In the genomic region with DNA sequence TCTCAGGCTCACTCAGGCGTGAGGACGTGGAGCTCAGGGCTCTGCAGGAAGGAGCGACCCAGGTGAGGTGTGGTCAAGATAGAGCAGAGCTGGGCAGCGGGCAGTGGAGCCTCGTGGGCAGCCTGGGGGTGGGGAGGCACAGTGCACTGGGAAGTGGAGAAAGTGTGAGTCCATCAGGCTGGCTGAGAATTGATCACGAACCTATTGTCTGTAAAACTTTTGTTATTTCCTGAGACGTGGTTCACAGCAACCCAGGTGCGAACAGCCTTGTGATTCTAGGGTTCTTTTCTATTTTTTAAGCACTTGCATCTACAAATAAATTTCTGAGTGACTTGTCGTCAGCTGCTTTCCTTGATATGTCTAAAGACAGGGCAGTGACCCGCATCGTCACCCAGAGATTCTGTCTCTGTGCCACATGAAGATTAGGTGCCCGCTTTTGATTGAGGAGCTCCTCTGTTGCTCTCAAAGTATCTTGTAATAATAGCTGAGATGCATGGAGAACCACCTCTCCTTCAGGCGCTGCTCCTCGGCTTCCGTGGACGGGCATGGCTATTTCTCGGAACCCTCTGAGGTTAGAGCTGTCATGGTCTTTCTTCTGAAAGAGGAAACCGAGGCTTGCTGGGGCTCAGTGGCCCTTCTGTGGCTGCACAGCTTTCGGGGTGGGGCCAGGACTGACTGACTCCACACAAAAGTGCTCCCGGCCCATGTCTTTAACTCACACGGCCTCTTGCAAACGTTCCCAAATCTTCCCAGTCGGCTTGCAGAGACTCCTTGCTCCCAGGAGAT, we compare ENCODE assay signal across 13 cellular contexts. TPM values are rescaled to one million over a fixed set of nuclear protein-coding genes. Genes with fewer than 3 reads are reported as not detected.
A peak's percentile ranks its signal among the peaks of the same experiment; 100 is the strongest.
DNase-seq lines count a peak whose midpoint lies in the region; ATAC-seq, FAIRE-seq and TF ChIP-seq lines count a peak whose summit lies in the region.
"Had no signal": no experiment of that assay in that cellular context is flagged by ENCODE, and none has a peak within 500 bp of the region (broad histone marks: within the 10 kb centered on the region; RNA-seq: fewer than 3 reads in every experiment).

No MANE protein-coding gene starts in this region.

- POLR2A ChIA-PET in activated CD4-positive, alpha-beta T cell treated with anti-CD3 and anti-CD28 coated beads, Interleukin-2, amount 10 ng/mL, durations not matched to agents 7 days and 5 days (lab: Charles Lee): interaction anchor here (0.7 kb wide), 1 partner anchor 21 kb away, joined by 3 read pairs; no protein-coding TSS in a partner anchor

- H3K27me3 ChIP-seq in SU-DHL-6 (ENCODE audit: low read length): no peaks in the 10 kb centered on the region

- H4K20me1 ChIP-seq in SU-DHL-6 (ENCODE audit: low read depth, low read length): no peaks in the 10 kb centered on the region

- peak overlapping the region; percentile 17 for H3K4me2 ChIP-seq in SU-DHL-6 (ENCODE audit: low read depth, low read length, poor library complexity, severe bottlenecking)

- no peaks in the 10 kb centered on the region for H3K9me2 ChIP-seq in SU-DHL-6 (replicated peaks; ENCODE audit: insufficient read depth, low read length)

- intact Hi-C loops in activated CD4-positive, alpha-beta T cell treated with anti-CD3 and anti-CD28 coated beads, Interleukin-2, amount 10 ng/mL, durations not matched to agents 24 days and 14 days (cut with micrococcal nuclease): no loop called here
- intact Hi-C loops in activated T-helper 1 cell treated with anti-CD3 and anti-CD28 coated beads, Interleukin-12 subunit alpha, Interleukin-12 subunit beta, Interleukin-2, Interleukin-4 antibody, amounts not matched to agents 30 ng/mL and 10 ng/mL and 1 ng/mL, durations not matched to agents 14 hours and 24 hours and 36 hours (cut with micrococcal nuclease): no loop called here

- peak overlapping the region; percentile 68 for H3K27ac Mint-ChIP-seq in activated CD4-positive, alpha-beta T cell treated with anti-CD3 and anti-CD28 coated beads, Interleukin-2, amount 10 ng/mL, durations not matched to agents 7 days and 5 days
- no peak overlapping the region for H3K27ac Mint-ChIP-seq in activated CD4-positive, alpha-beta T cell treated with anti-CD3 and anti-CD28 coated beads, Interleukin-2, amount 10 ng/mL, durations not matched to agents 24 days and 14 days
- H3K27ac Mint-ChIP-seq in stimulated activated effector memory CD8-positive, alpha-beta T cell treated with anti-CD3 and anti-CD28 coated beads, Interleukin-12 subunit alpha, Interleukin-12 subunit beta, amount 100 ng/mL, for 72 hours: peak overlapping the region; percentile 90
- H3K27ac Mint-ChIP-seq in activated T-helper 1 cell treated with anti-CD3 and anti-CD28 coated beads, Interleukin-12 subunit alpha, Interleukin-12 subunit beta, Interleukin-2, Interleukin-4 antibody, amounts not matched to agents 30 ng/mL and 10 ng/mL and 1 ng/mL, durations not matched to agents 14 hours and 24 hours and 36 hours: no peak overlapping the region
- H3K27ac Mint-ChIP-seq: type B pancreatic cell had no signal

- H2AFZ ChIP-seq in SU-DHL-6 (ENCODE audit: low read depth, low read length, severe bottlenecking): no peak overlapping the region

- H3F3A ChIP-seq in SU-DHL-6 (ENCODE audit: insufficient read depth): 0 out of 2 replicates have a peak, but pooled peaks cover 10% of the 10 kb centered on the region

- H3K4me1 Mint-ChIP-seq in activated CD4-positive, alpha-beta T cell treated with anti-CD3 and anti-CD28 coated beads, Interleukin-2, amount 10 ng/mL, durations not matched to agents 7 days and 5 days: peaks cover 35% of the 10 kb centered on the region
- H3K4me1 Mint-ChIP-seq in activated CD4-positive, alpha-beta T cell treated with anti-CD3 and anti-CD28 coated beads, Interleukin-2, amount 10 ng/mL, durations not matched to agents 24 days and 14 days: no peaks in the 10 kb centered on the region
- peaks cover 77% of the 10 kb centered on the region for H3K4me1 Mint-ChIP-seq in stimulated activated effector memory CD8-positive, alpha-beta T cell treated with anti-CD3 and anti-CD28 coated beads, Interleukin-12 subunit alpha, Interleukin-12 subunit beta, amount 100 ng/mL, for 72 hours
- no peaks in the 10 kb centered on the region for H3K4me1 Mint-ChIP-seq in activated T-helper 1 cell treated with anti-CD3 and anti-CD28 coated beads, Interleukin-12 subunit alpha, Interleukin-12 subunit beta, Interleukin-2, Interleukin-4 antibody, amounts not matched to agents 30 ng/mL and 10 ng/mL and 1 ng/mL, durations not matched to agents 14 hours and 24 hours and 36 hours (ENCODE audit: low read depth)

- H3K27me3 Mint-ChIP-seq in activated CD4-positive, alpha-beta T cell treated with anti-CD3 and anti-CD28 coated beads, Interleukin-2, amount 10 ng/mL, durations not matched to agents 7 days and 5 days: no peaks in the 10 kb centered on the region
- H3K27me3 Mint-ChIP-seq in activated CD4-positive, alpha-beta T cell treated with anti-CD3 and anti-CD28 coated beads, Interleukin-2, amount 10 ng/mL, durations not matched to agents 24 days and 14 days: no peaks in the 10 kb centered on the region
- H3K27me3 Mint-ChIP-seq in activated T-helper 1 cell treated with anti-CD3 and anti-CD28 coated beads, Interleukin-12 subunit alpha, Interleukin-12 subunit beta, Interleukin-2, Interleukin-4 antibody, amounts not matched to agents 30 ng/mL and 10 ng/mL and 1 ng/mL, durations not matched to agents 14 hours and 24 hours and 36 hours (ENCODE audit: insufficient read depth): peaks cover 7% of the 10 kb centered on the region
- H3K27me3 Mint-ChIP-seq: type B pancreatic cell had no signal

- no peak for TF ChIP-seq CTCF in SU-DHL-6 (IDR thresholded peaks at IDR 0.05; ENCODE audit: insufficient read depth, low read length, poor library complexity, severe bottlenecking)

- H3K9ac ChIP-seq in SU-DHL-6 (ENCODE audit: low read length): no peak overlapping the region

- ATAC-seq in GM21723 (IDR thresholded peaks at IDR 0.05; ENCODE audit: unreplicated experiment): peak; percentile 42
- peak; percentile 56 for ATAC-seq in stimulated activated effector memory CD8-positive, alpha-beta T cell treated with anti-CD3 and anti-CD28 coated beads, Interleukin-12 subunit alpha, Interleukin-12 subunit beta, amount 100 ng/mL, for 72 hours

- no peak for DNase-seq in activated CD4-positive, alpha-beta T cell treated with anti-CD3 and anti-CD28 coated beads, Interleukin-2, amount 10 ng/mL, durations not matched to agents 7 days and 5 days
- no peak for DNase-seq in activated CD4-positive, alpha-beta T cell treated with anti-CD3 and anti-CD28 coated beads, Interleukin-2, amount 10 ng/mL, durations not matched to agents 24 days and 14 days
- no peak for DNase-seq in stimulated activated effector memory CD8-positive, alpha-beta T cell treated with anti-CD3 and anti-CD28 coated beads, Interleukin-12 subunit alpha, Interleukin-12 subunit beta, amount 100 ng/mL, for 72 hours (ENCODE audit: low spot score in 2 of 2)
- no peak for DNase-seq in activated T-helper 1 cell treated with anti-CD3 and anti-CD28 coated beads, Interleukin-12 subunit alpha, Interleukin-12 subunit beta, Interleukin-2, Interleukin-4 antibody, amounts not matched to agents 30 ng/mL and 10 ng/mL and 1 ng/mL, durations not matched to agents 14 hours and 24 hours and 36 hours (ENCODE audit: low spot score)
- no peak for DNase-seq in H54 (ENCODE audit: insufficient read length, low spot score)
- no peak for DNase-seq in kidney tubule cell (ENCODE audit: low spot score)
- DNase-seq: NK-92 treated with Interleukin-12 subunit alpha and Interleukin-12 subunit beta, amount 100 ng/mL, for 24 hours; stimulated activated CD4-positive, alpha-beta T cell treated with anti-CD3 and anti-CD28 coated beads, Interleukin-2, amount 100 ng/mL, for 24 hours had no signal

- H3K36me3 Mint-ChIP-seq in activated CD4-positive, alpha-beta T cell treated with anti-CD3 and anti-CD28 coated beads, Interleukin-2, amount 10 ng/mL, durations not matched to agents 7 days and 5 days (ENCODE audit: low read depth): peaks cover 2% of the 10 kb centered on the region
- H3K36me3 Mint-ChIP-seq in activated CD4-positive, alpha-beta T cell treated with anti-CD3 and anti-CD28 coated beads, Interleukin-2, amount 10 ng/mL, durations not matched to agents 24 days and 14 days (ENCODE audit: low read depth): no peaks in the 10 kb centered on the region
- H3K36me3 Mint-ChIP-seq in stimulated activated effector memory CD8-positive, alpha-beta T cell treated with anti-CD3 and anti-CD28 coated beads, Interleukin-12 subunit alpha, Interleukin-12 subunit beta, amount 100 ng/mL, for 72 hours: peaks cover 46% of the 10 kb centered on the region
- no peaks in the 10 kb centered on the region for H3K36me3 Mint-ChIP-seq in activated T-helper 1 cell treated with anti-CD3 and anti-CD28 coated beads, Interleukin-12 subunit alpha, Interleukin-12 subunit beta, Interleukin-2, Interleukin-4 antibody, amounts not matched to agents 30 ng/mL and 10 ng/mL and 1 ng/mL, durations not matched to agents 14 hours and 24 hours and 36 hours (ENCODE audit: low read depth)
- H3K36me3 Mint-ChIP-seq: type B pancreatic cell had no signal

- peak overlapping the region; percentile 63 for H3K4me3 Mint-ChIP-seq in activated CD4-positive, alpha-beta T cell treated with anti-CD3 and anti-CD28 coated beads, Interleukin-2, amount 10 ng/mL, durations not matched to agents 7 days and 5 days
- H3K4me3 Mint-ChIP-seq in activated CD4-positive, alpha-beta T cell treated with anti-CD3 and anti-CD28 coated beads, Interleukin-2, amount 10 ng/mL, durations not matched to agents 24 days and 14 days: no peak overlapping the region
- peak overlapping the region; percentile 87 for H3K4me3 Mint-ChIP-seq in stimulated activated effector memory CD8-positive, alpha-beta T cell treated with anti-CD3 and anti-CD28 coated beads, Interleukin-12 subunit alpha, Interleukin-12 subunit beta, amount 100 ng/mL, for 72 hours
- H3K4me3 Mint-ChIP-seq in activated T-helper 1 cell treated with anti-CD3 and anti-CD28 coated beads, Interleukin-12 subunit alpha, Interleukin-12 subunit beta, Interleukin-2, Interleukin-4 antibody, amounts not matched to agents 30 ng/mL and 10 ng/mL and 1 ng/mL, durations not matched to agents 14 hours and 24 hours and 36 hours: no peak overlapping the region
- H3K4me3 Mint-ChIP-seq: type B pancreatic cell had no signal

- peaks cover 2% of the 10 kb centered on the region for H3K9me3 Mint-ChIP-seq in activated CD4-positive, alpha-beta T cell treated with anti-CD3 and anti-CD28 coated beads, Interleukin-2, amount 10 ng/mL, durations not matched to agents 7 days and 5 days
- H3K9me3 Mint-ChIP-seq in activated CD4-positive, alpha-beta T cell treated with anti-CD3 and anti-CD28 coated beads, Interleukin-2, amount 10 ng/mL, durations not matched to agents 24 days and 14 days: peaks cover 4% of the 10 kb centered on the region
- H3K9me3 Mint-ChIP-seq in stimulated activated effector memory CD8-positive, alpha-beta T cell treated with anti-CD3 and anti-CD28 coated beads, Interleukin-12 subunit alpha, Interleukin-12 subunit beta, amount 100 ng/mL, for 72 hours: no peaks in the 10 kb centered on the region
- no peaks in the 10 kb centered on the region for H3K9me3 Mint-ChIP-seq in activated T-helper 1 cell treated with anti-CD3 and anti-CD28 coated beads, Interleukin-12 subunit alpha, Interleukin-12 subunit beta, Interleukin-2, Interleukin-4 antibody, amounts not matched to agents 30 ng/mL and 10 ng/mL and 1 ng/mL, durations not matched to agents 14 hours and 24 hours and 36 hours

- no peaks in the 10 kb centered on the region for H3K9me3 ChIP-seq in SU-DHL-6 (ENCODE audit: insufficient read depth, low read length)

- CTCF ChIA-PET in activated CD4-positive, alpha-beta T cell treated with anti-CD3 and anti-CD28 coated beads, Interleukin-2, amount 10 ng/mL, durations not matched to agents 7 days and 5 days (lab: Charles Lee): interaction anchor here (0.8 to 1.8 kb wide), 2 partner anchors 16 to 24 kb away, joined by 3 to 4 read pairs; no protein-coding TSS in a partner anchor

- no peak for TF ChIP-seq POLR2A in H54 (IDR thresholded peaks at IDR 0.05; ENCODE audit: low read depth, low read length)

- no peak for FAIRE-seq in H54 (lab: Jason Lieb, UNC)

- H3K27ac ChIP-seq in SU-DHL-6 (ENCODE audit: low read depth, low read length): no peak overlapping the region

- no peaks in the 10 kb centered on the region for H3K36me3 ChIP-seq in SU-DHL-6 (ENCODE audit: low read length)

- H3K4me3 ChIP-seq in SU-DHL-6 (ENCODE audit: insufficient read depth, low read length, poor library complexity, severe bottlenecking): no peak overlapping the region

- H3K79me2 ChIP-seq in SU-DHL-6 (ENCODE audit: insufficient read depth, low read length): no peaks in the 10 kb centered on the region

RNA-seq across cellular contexts. Expression of a gene that starts 0.7 kb away (rescaled TPM):
- 1 to 10 TPM; 6.7 to 7.4 TPM for total RNA-seq in activated CD4-positive, alpha-beta T cell treated with anti-CD3 and anti-CD28 coated beads, Interleukin-2, amount 10 ng/mL, durations not matched to agents 7 days and 5 days
- not detected in 2 replicates for total RNA-seq in activated CD4-positive, alpha-beta T cell treated with anti-CD3 and anti-CD28 coated beads, Interleukin-2, amount 10 ng/mL, durations not matched to agents 24 days and 14 days
- total RNA-seq in activated T-helper 1 cell treated with anti-CD3 and anti-CD28 coated beads, Interleukin-12 subunit alpha, Interleukin-12 subunit beta, Interleukin-2, Interleukin-4 antibody, amounts not matched to agents 30 ng/mL and 10 ng/mL and 1 ng/mL, durations not matched to agents 14 hours and 24 hours and 36 hours: not detected in 2 replicates
- total RNA-seq: A172; T-helper 2 cell treated with Interferon-gamma antibody and Interleukin-4, amounts not matched to agents 100 ng/mL and 5 ng/mL, for 36 hours had no signal

RNA-seq across cellular contexts. Expression of a gene that starts 35.5 kb away (rescaled TPM):
- total RNA-seq in activated CD4-positive, alpha-beta T cell treated with anti-CD3 and anti-CD28 coated beads, Interleukin-2, amount 10 ng/mL, durations not matched to agents 7 days and 5 days: not detected
- not detected in 2 replicates for total RNA-seq in activated CD4-positive, alpha-beta T cell treated with anti-CD3 and anti-CD28 coated beads, Interleukin-2, amount 10 ng/mL, durations not matched to agents 24 days and 14 days
- total RNA-seq in activated T-helper 1 cell treated with anti-CD3 and anti-CD28 coated beads, Interleukin-12 subunit alpha, Interleukin-12 subunit beta, Interleukin-2, Interleukin-4 antibody, amounts not matched to agents 30 ng/mL and 10 ng/mL and 1 ng/mL, durations not matched to agents 14 hours and 24 hours and 36 hours: not detected in 2 replicates
- total RNA-seq: A172; T-helper 2 cell treated with Interferon-gamma antibody and Interleukin-4, amounts not matched to agents 100 ng/mL and 5 ng/mL, for 36 hours had no signal

Comparison
In these comparisons a context has a peak if more than half of its experiments do, and no peak if none do; other contexts are left out.
1. H3K27ac Mint-ChIP-seq: peak in activated CD4-positive, alpha-beta T cell treated with anti-CD3 and anti-CD28 coated beads, Interleukin-2, amount 10 ng/mL, durations not matched to agents 7 days and 5 days (single experiment) and stimulated activated effector memory CD8-positive, alpha-beta T cell treated with anti-CD3 and anti-CD28 coated beads, Interleukin-12 subunit alpha, Interleukin-12 subunit beta, amount 100 ng/mL, for 72 hours (single experiment); none in activated CD4-positive, alpha-beta T cell treated with anti-CD3 and anti-CD28 coated beads, Interleukin-2, amount 10 ng/mL, durations not matched to agents 24 days and 14 days (single experiment) and activated T-helper 1 cell treated with anti-CD3 and anti-CD28 coated beads, Interleukin-12 subunit alpha, Interleukin-12 subunit beta, Interleukin-2, Interleukin-4 antibody, amounts not matched to agents 30 ng/mL and 10 ng/mL and 1 ng/mL, durations not matched to agents 14 hours and 24 hours and 36 hours (single experiment).
2. H3K4me3 Mint-ChIP-seq: peak in activated CD4-positive, alpha-beta T cell treated with anti-CD3 and anti-CD28 coated beads, Interleukin-2, amount 10 ng/mL, durations not matched to agents 7 days and 5 days (single experiment) and stimulated activated effector memory CD8-positive, alpha-beta T cell treated with anti-CD3 and anti-CD28 coated beads, Interleukin-12 subunit alpha, Interleukin-12 subunit beta, amount 100 ng/mL, for 72 hours (single experiment); none in activated CD4-positive, alpha-beta T cell treated with anti-CD3 and anti-CD28 coated beads, Interleukin-2, amount 10 ng/mL, durations not matched to agents 24 days and 14 days (single experiment) and activated T-helper 1 cell treated with anti-CD3 and anti-CD28 coated beads, Interleukin-12 subunit alpha, Interleukin-12 subunit beta, Interleukin-2, Interleukin-4 antibody, amounts not matched to agents 30 ng/mL and 10 ng/mL and 1 ng/mL, durations not matched to agents 14 hours and 24 hours and 36 hours (single experiment).